Comparison of ENCODE assay signal across 1 cellular context in the genomic region with DNA sequence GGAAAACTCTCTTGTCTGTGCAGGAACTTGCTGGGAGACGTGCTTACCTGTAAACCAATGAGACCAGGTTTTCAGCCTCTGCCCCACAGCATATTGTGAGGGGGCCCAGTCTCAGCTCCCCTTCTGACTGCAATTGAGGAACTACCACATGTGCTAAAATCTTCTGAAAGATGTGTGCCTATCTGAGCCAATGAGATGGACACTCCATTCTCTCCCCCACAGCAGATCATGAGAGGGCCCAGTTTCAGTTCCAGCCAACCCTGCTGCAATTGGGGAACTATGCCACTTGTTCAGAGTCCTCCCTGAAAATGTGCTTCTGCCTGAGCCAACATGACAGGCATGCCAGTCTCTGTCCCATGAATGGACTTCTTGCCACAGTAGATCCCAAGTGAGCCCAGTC.
TF ChIP-seq lines count a peak whose summit lies in the region.

No MANE protein-coding gene starts in this region.

TF ChIP-seq in HepG2, 621 proteins besides CTCF, POLR2A, EP300 and RAD21:
- TF ChIP-seq GATA4 (IDR thresholded peaks at IDR 0.05; ENCODE audit: borderline replicate concordance, low read depth) (no peak), ZNF326 (CRISPR knock-in tag; IDR thresholded peaks at IDR 0.05; ENCODE audit: borderline replicate concordance) (no peak), SMC3 (IDR thresholded peaks at IDR 0.05; ENCODE audit: low read length) (no peak), ZBTB20 (CRISPR knock-in tag; IDR thresholded peaks at IDR 0.05; ENCODE audit: borderline replicate concordance, low read depth) (no peak), PAF1 (CRISPR knock-in tag; IDR thresholded peaks at IDR 0.05) (no peak), ZNF839 (CRISPR knock-in tag; IDR thresholded peaks at IDR 0.05; ENCODE audit: borderline replicate concordance) (no peak), SMAD1 (CRISPR knock-in tag; IDR thresholded peaks at IDR 0.05; ENCODE audit: borderline replicate concordance, low read depth) (no peak), ZNF264 (CRISPR knock-in tag; IDR thresholded peaks at IDR 0.05) (no peak), ZKSCAN1 (IDR thresholded peaks at IDR 0.05; ENCODE audit: low read length) (no peak), ZNF883 (CRISPR knock-in tag; IDR thresholded peaks at IDR 0.05; ENCODE audit: not compliant biosample characterization) (no peak), ZNF335 (CRISPR knock-in tag; IDR thresholded peaks at IDR 0.05) (no peak), ZBTB7A (CRISPR knock-in tag; IDR thresholded peaks at IDR 0.05) (no peak), ZNF557 (CRISPR knock-in tag; IDR thresholded peaks at IDR 0.05) (no peak), MAF1 (CRISPR knock-in tag; IDR thresholded peaks at IDR 0.05; ENCODE audit: borderline replicate concordance) (no peak)
- TF ChIP-seq, protein P1, sequence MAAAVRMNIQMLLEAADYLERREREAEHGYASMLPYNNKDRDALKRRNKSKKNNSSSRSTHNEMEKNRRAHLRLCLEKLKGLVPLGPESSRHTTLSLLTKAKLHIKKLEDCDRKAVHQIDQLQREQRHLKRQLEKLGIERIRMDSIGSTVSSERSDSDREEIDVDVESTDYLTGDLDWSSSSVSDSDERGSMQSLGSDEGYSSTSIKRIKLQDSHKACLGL (CRISPR knock-in tag; IDR thresholded peaks at IDR 0.05), result no peak
- TF ChIP-seq, protein P2, sequence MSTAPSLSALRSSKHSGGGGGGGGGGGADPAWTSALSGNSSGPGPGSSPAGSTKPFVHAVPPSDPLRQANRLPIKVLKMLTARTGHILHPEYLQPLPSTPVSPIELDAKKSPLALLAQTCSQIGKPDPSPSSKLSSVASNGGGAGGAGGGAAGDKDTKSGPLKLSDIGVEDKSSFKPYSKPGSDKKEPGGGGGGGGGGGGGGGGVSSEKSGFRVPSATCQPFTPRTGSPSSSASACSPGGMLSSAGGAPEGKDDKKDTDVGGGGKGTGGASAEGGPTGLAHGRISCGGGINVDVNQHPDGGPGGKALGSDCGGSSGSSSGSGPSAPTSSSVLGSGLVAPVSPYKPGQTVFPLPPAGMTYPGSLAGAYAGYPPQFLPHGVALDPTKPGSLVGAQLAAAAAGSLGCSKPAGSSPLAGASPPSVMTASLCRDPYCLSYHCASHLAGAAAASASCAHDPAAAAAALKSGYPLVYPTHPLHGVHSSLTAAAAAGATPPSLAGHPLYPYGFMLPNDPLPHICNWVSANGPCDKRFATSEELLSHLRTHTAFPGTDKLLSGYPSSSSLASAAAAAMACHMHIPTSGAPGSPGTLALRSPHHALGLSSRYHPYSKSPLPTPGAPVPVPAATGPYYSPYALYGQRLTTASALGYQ (CRISPR knock-in tag; IDR thresholded peaks at IDR 0.05), result no peak
- TF ChIP-seq, protein P3, sequence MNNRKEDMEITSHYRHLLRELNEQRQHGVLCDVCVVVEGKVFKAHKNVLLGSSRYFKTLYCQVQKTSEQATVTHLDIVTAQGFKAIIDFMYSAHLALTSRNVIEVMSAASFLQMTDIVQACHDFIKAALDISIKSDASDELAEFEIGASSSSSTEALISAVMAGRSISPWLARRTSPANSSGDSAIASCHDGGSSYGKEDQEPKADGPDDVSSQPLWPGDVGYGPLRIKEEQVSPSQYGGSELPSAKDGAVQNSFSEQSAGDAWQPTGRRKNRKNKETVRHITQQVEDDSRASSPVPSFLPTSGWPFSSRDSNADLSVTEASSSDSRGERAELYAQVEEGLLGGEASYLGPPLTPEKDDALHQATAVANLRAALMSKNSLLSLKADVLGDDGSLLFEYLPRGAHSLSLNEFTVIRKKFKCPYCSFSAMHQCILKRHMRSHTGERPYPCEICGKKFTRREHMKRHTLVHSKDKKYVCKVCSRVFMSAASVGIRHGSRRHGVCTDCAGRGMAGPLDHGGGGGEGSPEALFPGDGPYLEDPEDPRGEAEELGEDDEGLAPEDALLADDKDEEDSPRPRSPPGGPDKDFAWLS (CRISPR knock-in tag; IDR thresholded peaks at IDR 0.05; ENCODE audit: borderline replicate concordance), result no peak
- TF ChIP-seq, protein P4, sequence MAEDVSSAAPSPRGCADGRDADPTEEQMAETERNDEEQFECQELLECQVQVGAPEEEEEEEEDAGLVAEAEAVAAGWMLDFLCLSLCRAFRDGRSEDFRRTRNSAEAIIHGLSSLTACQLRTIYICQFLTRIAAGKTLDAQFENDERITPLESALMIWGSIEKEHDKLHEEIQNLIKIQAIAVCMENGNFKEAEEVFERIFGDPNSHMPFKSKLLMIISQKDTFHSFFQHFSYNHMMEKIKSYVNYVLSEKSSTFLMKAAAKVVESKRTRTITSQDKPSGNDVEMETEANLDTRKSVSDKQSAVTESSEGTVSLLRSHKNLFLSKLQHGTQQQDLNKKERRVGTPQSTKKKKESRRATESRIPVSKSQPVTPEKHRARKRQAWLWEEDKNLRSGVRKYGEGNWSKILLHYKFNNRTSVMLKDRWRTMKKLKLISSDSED (CRISPR knock-in tag; IDR thresholded peaks at IDR 0.05), result no peak
